26 cellular contexts compared by ENCODE assay signal in the genomic region with DNA sequence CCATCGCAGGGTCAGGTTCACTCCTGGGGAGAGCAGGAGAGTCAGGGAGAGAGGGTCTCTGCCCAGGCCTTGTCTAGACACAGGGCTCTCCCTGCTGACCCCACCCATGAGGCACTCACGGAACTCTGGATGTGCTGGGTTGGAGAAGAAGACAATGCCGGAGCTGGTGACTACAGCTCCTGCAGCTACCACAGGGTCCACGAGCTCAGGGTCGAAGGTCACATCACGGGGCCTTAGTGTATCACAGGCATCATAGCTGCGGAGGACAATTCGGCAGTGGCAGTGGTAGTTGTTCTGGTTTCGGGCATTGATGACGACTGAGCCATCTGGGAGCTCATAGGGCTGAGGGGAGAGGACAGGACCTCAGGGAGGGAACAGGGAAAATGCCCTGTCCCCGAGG. TPM values are rescaled to one million over a fixed set of nuclear protein-coding genes. Genes with fewer than 3 reads are reported as not detected.
DNase-seq lines count a peak whose midpoint lies in the region; ATAC-seq, FAIRE-seq and TF ChIP-seq lines count a peak whose summit lies in the region.
"Had no signal": no experiment of that assay in that cellular context is flagged by ENCODE, and none has a peak within 500 bp of the region (broad histone marks: within the 10 kb centered on the region; RNA-seq: fewer than 3 reads in every experiment).

No MANE protein-coding gene starts in this region.

- no peak for DNase-seq in CD4-positive, alpha-beta T cell
- DNase-seq in RWPE1 (ENCODE audit: low spot score) (no peak), memory B cell (ENCODE audit: low spot score in 2 of 2) (no peak), OCI-M1 (lab: John Stamatoyannopoulos, UW) (no peak), GM12892 (ENCODE audit: insufficient read length) (no peak)
- DNase-seq: activated CD4-positive, alpha-beta memory T cell treated with anti-CD3 and anti-CD28 coated beads for 36 hours; activated CD8-positive, alpha-beta memory T cell treated with anti-CD3 and anti-CD28 coated beads, Interleukin-2, amount 50 U/mL, for 4 hours; AML-193; GOT3; Kasumi-1; left lung; naive B cell; NCI-H1436; NCI-H774; stimulated activated CD4-positive, alpha-beta T cell treated with anti-CD3 and anti-CD28 coated beads, Interleukin-2, amount 100 ng/mL, for 24 hours; T-helper 1 cell had no signal

- FAIRE-seq in GM12892 (lab: Jason Lieb, UNC): no peak
- FAIRE-seq: A549, islet of Langerhans, pancreas had no signal

- H3K4me1 Mint-ChIP-seq in CD4-positive, alpha-beta T cell (ENCODE audit: low read depth): peaks cover 28% of the 10 kb centered on the region
- peaks cover 12% of the 10 kb centered on the region for H3K4me1 Mint-ChIP-seq in memory B cell

- H3K27me3 Mint-ChIP-seq in CD4-positive, alpha-beta T cell: no peaks in the 10 kb centered on the region
- no peaks in the 10 kb centered on the region for H3K27me3 Mint-ChIP-seq in memory B cell
- H3K27me3 Mint-ChIP-seq: central memory CD8-positive, alpha-beta T cell; naive B cell had no signal

- H3K36me3 Mint-ChIP-seq in CD4-positive, alpha-beta T cell (ENCODE audit: low read depth): peaks cover 41% of the 10 kb centered on the region
- peaks cover 9% of the 10 kb centered on the region for H3K36me3 Mint-ChIP-seq in memory B cell
- H3K36me3 Mint-ChIP-seq: naive B cell had no signal

- H3K27me3 ChIP-seq in CD4-positive, alpha-beta T cell (ENCODE audit: control insufficient read depth, insufficient read depth, low read length): no peaks in the 10 kb centered on the region
- H3K27me3 ChIP-seq: gastroesophageal sphincter, left lung, pancreas, SJSA1, tibial nerve had no signal

- TF ChIP-seq CTCF in CD4-positive, alpha-beta T cell (IDR thresholded peaks at IDR 0.05): no peak
- TF ChIP-seq CTCF in RWPE1 (conservative IDR thresholded peaks at IDR 0.05; ENCODE audit: low read depth): no peak

- H3K9me3 Mint-ChIP-seq in CD4-positive, alpha-beta T cell: no peaks in the 10 kb centered on the region
- H3K9me3 Mint-ChIP-seq in memory B cell: no peaks in the 10 kb centered on the region
- H3K9me3 Mint-ChIP-seq: activated CD4-positive, alpha-beta memory T cell treated with anti-CD3 and anti-CD28 coated beads for 36 hours; central memory CD8-positive, alpha-beta T cell; naive B cell had no signal

- intact Hi-C loops in CD4-positive, alpha-beta T cell (cut with DNase I, micrococcal nuclease): loop anchor here in 1 of 2 experiments (2.0 to 10.0 kb wide), 2 partner anchors 37 to 1435 kb away; partner anchors contain the start of genes EHMT2 and RGL2

- H3K27ac ChIP-seq in CD4-positive, alpha-beta T cell (ENCODE audit: low read depth, low read length): no peak overlapping the region
- H3K27ac ChIP-seq in RWPE1: peak overlapping the region; percentile 11; the same call in 1 of the 2 replicates
- H3K27ac ChIP-seq: A549, gastroesophageal sphincter, left lung, pancreas, SJSA1, tibial nerve had no signal

- ATAC-seq in CD4-positive, alpha-beta T cell (ENCODE audit: poor library complexity): no peak
- ATAC-seq in memory B cell (ENCODE audit: low read depth) (no peak), HG03378 (IDR thresholded peaks at IDR 0.05; ENCODE audit: unreplicated experiment) (no peak)
- ATAC-seq: A549, gastroesophageal sphincter, left lung, pancreas had no signal

- peak overlapping the region; percentile 69 for H3K4me3 Mint-ChIP-seq in CD4-positive, alpha-beta T cell
- peak overlapping the region; percentile 18 for H3K4me3 Mint-ChIP-seq in memory B cell
- H3K4me3 Mint-ChIP-seq: activated CD4-positive, alpha-beta memory T cell treated with anti-CD3 and anti-CD28 coated beads for 36 hours; central memory CD8-positive, alpha-beta T cell had no signal

- TF ChIP-seq POLR2A in GM12892 (IDR thresholded peaks at IDR 0.05; ENCODE audit: low read depth, low read length): no peak

- no peaks in the 10 kb centered on the region for H3K9me3 ChIP-seq in CD4-positive, alpha-beta T cell (ENCODE audit: control insufficient read depth, low read length)
- H3K9me3 ChIP-seq: A549, gastroesophageal sphincter, left lung, pancreas, SJSA1, tibial nerve had no signal

- CTCF ChIA-PET in CD4-positive, alpha-beta T cell (lab: Charles Lee): no interaction called here
- CTCF ChIA-PET in RWPE1 (lab: Yijun Ruan, JAX): no interaction called here

- no peak overlapping the region for H3K27ac Mint-ChIP-seq in CD4-positive, alpha-beta T cell
- no peak overlapping the region for H3K27ac Mint-ChIP-seq in memory B cell
- H3K27ac Mint-ChIP-seq: activated CD4-positive, alpha-beta memory T cell treated with anti-CD3 and anti-CD28 coated beads for 36 hours; naive B cell had no signal

- POLR2A ChIA-PET in CD4-positive, alpha-beta T cell (lab: Charles Lee): interaction anchor here (1.0 kb wide), 1 partner anchor 24 kb away, joined by 4 read pairs; no protein-coding TSS in a partner anchor
- POLR2A ChIA-PET in RWPE1 (lab: Yijun Ruan, JAX; ENCODE audit: low non-redundant PET): interaction anchor here (0.5 kb wide), 1 partner anchor 179 kb away, joined by 3 read pairs; the partner anchor contains the start of gene LY6G5C

RNA-seq across cellular contexts. Expression of gene NEU1, which starts 2.7 kb away (rescaled TPM):
- total RNA-seq in CD4-positive, alpha-beta T cell: 10 to 100 TPM; 19.7 to 21.1 TPM
- polyA plus RNA-seq in GM12892 (2012; ENCODE audit: missing spikeins): 15.0 TPM

RNA-seq across cellular contexts. Expression of gene SLC44A4, which starts 18.9 kb away (rescaled TPM):
- under 1 TPM in 1 of 2 experiments, not detected in 1; 0.20 TPM for total RNA-seq in CD4-positive, alpha-beta T cell
- not detected for polyA plus RNA-seq in GM12892 (2012; ENCODE audit: missing spikeins)
- total RNA-seq: fibroblast of lung, RPMI7951, SJSA1 had no signal
- polyA plus RNA-seq: fibroblast of lung had no signal

RNA-seq across cellular contexts. Expression of gene HSPA1B, which starts 32.4 kb away (rescaled TPM):
- 1 to 10 TPM; 8.3 to 9.8 TPM for total RNA-seq in CD4-positive, alpha-beta T cell
- 7.1 TPM for polyA plus RNA-seq in GM12892 (2012; ENCODE audit: missing spikeins)

RNA-seq across cellular contexts. Expression of gene EHMT2, which starts 37.6 kb away (rescaled TPM):
- total RNA-seq in CD4-positive, alpha-beta T cell: 10 to 100 TPM; 36.3 to 36.6 TPM
- 31.3 TPM for polyA plus RNA-seq in GM12892 (2012; ENCODE audit: missing spikeins)

RNA-seq across cellular contexts. Expression of gene ZBTB12, which starts 42.0 kb away (rescaled TPM):
- total RNA-seq in CD4-positive, alpha-beta T cell: under 1 TPM; 0.28 to 0.33 TPM
- 2.1 TPM for polyA plus RNA-seq in GM12892 (2012; ENCODE audit: missing spikeins)
